In genomic region chr16:15967655-15968315, GRCh38 we compare ENCODE assay signal across 18 cellular contexts.
"Had no signal": no experiment of that assay in that cellular context is flagged by ENCODE, and none has a peak within 500 bp of the region (broad histone marks: within the 10 kb centered on the region; RNA-seq: fewer than 3 reads in every experiment).

No MANE protein-coding gene starts in this region.

- H3K27ac ChIP-seq: cardiac muscle cell, foreskin keratinocyte, WERI-Rb-1 had no signal

- H3K27me3 ChIP-seq: cardiac muscle cell, foreskin keratinocyte, tibial artery had no signal

- H3K4me3 ChIP-seq: cardiac muscle cell, lung, tibial artery had no signal

- H3K4me3 Mint-ChIP-seq: activated T-cell treated with anti-CD3 and anti-CD28 coated beads, Interleukin-2, amount 50 U/mL, for 72 hours; effector memory CD8-positive, alpha-beta T cell; mesothelial cell of epicardium; nephron had no signal

- H3K27me3 Mint-ChIP-seq: effector memory CD8-positive, alpha-beta T cell had no signal

- H3K27ac Mint-ChIP-seq: activated T-cell treated with anti-CD3 and anti-CD28 coated beads, Interleukin-2, amount 50 U/mL, for 72 hours had no signal

- H3K36me3 ChIP-seq: cardiac muscle cell, WERI-Rb-1 had no signal

- ATAC-seq: activated naive CD4-positive, alpha-beta T cell treated with anti-CD3 and anti-CD28 coated beads, Interleukin-2, amount 50 U/mL, for 72 hours; effector memory CD8-positive, alpha-beta T cell; left lobe of liver had no signal

- DNase-seq: activated CD4-positive, alpha-beta T cell treated with anti-CD3 and anti-CD28 coated beads, Interleukin-2, amount 50 U/mL, for 4 hours; activated gamma-delta T cell treated with Interleukin-2 at 50 U/mL for 16 hours; activated T-cell treated with anti-CD3 and anti-CD28 coated beads, Interleukin-2, amount 50 U/mL, for 72 hours; effector memory CD8-positive, alpha-beta T cell; hypothalamus; stimulated activated CD4-positive, alpha-beta T cell treated with anti-CD3 and anti-CD28 coated beads, Interleukin-12 subunit alpha, Interleukin-12 subunit beta, amount 100 ng/mL, for 4 hours; stimulated activated CD4-positive, alpha-beta T cell treated with anti-CD3 and anti-CD28 coated beads, Interleukin-1b, Interleukin-23, amount 100 ng/mL, for 48 hours; stimulated activated CD8-positive, alpha-beta memory T cell treated with anti-CD3 and anti-CD28 coated beads, Interleukin-4, amount 100 ng/mL, for 48 hours; stimulated activated naive CD4-positive, alpha-beta T cell treated with Interleukin-2 at 50 U/mL for 16 hours; tibial artery; WERI-Rb-1 had no signal
